In the genomic region with DNA sequence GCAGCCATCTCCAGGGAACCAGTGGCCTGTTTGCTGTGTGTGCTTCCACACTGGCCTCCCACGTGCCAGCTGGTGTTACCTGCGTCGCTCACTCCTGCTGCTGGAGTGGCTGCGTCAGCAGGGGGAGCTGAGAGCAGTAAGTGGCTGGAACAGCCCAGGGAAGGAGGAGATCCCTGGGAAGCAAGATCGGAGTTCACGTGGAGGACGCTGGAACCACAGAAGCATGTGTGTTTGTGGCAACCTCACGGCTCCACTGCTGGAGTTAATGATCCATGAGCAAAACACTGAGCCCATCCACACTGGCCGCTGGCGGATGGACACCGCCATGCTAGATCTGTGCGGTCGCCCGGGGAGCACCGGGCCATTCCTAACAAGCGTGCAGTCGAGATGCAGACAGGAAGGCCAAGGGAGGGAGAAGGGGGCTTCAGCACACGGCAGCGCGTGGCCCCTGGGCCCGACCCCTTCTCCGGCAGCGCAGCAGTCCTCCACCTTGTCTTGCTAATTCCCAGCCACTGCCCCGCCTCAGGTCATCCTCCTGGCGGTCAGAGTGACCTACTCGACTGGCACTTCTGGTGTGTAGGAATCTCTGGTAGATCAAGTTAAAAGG, we compare ENCODE assay signal across 9 cellular contexts.
DNase-seq lines count a peak whose midpoint lies in the region; ATAC-seq, FAIRE-seq and TF ChIP-seq lines count a peak whose summit lies in the region.
"Had no signal": no experiment of that assay in that cellular context is flagged by ENCODE, and none has a peak within 500 bp of the region (broad histone marks: within the 10 kb centered on the region; RNA-seq: fewer than 3 reads in every experiment).

No MANE protein-coding gene starts in this region.

- H3K4me2 ChIP-seq in A549: no peak overlapping the region

- no peak overlapping the region for H3K4me3 Mint-ChIP-seq in T-cell

- POLR2A ChIA-PET in A549 (lab: Yijun Ruan, JAX): no interaction called here
- POLR2A ChIA-PET in T-cell (lab: Charles Lee): no interaction called here

- H3K27me3 Mint-ChIP-seq in T-cell: peaks cover 0 to 2% of the 10 kb centered on the region in 2 donors

- no peaks in the 10 kb centered on the region for H3K36me3 Mint-ChIP-seq in T-cell

- FAIRE-seq in A549 (lab: Jason Lieb, UNC): no peak
- no peak for FAIRE-seq in H54 (lab: Jason Lieb, UNC)
- FAIRE-seq: G401.6 had no signal

- 71% methylated on average over 26 of the region's 26 CpGs for WGBS in A549 (ENCODE audit: missing lambda C conversion rate)
- 69 to 70% methylated on average over 13 to 26 of the region's 26 CpGs for WGBS in body of pancreas, 2 donors

- H3K36me3 ChIP-seq in body of pancreas (replicated peaks in 1 of 2; ENCODE audit: insufficient read depth in 1 of 2, low read depth in 2 of 2): no peaks in the 10 kb centered on the region

- H3K4me3 ChIP-seq in A549: no peak overlapping the region
- H3K4me3 ChIP-seq in body of pancreas: no peak overlapping the region

- no peak for TF ChIP-seq EP300 in A549 (IDR thresholded peaks at IDR 0.05)

- TF ChIP-seq CTCF in A549 (IDR thresholded peaks at IDR 0.05) (peak; percentile 34; the same call in 2 of the 3 replicates), body of pancreas (IDR thresholded peaks at IDR 0.05) (peak; percentile 20 to 88 (median 71))

- no peak overlapping the region for H3K27ac Mint-ChIP-seq in T-cell

- H3K4me1 Mint-ChIP-seq in T-cell: no peaks in the 10 kb centered on the region

- H3K27me3 ChIP-seq in body of pancreas: no peaks in the 10 kb centered on the region

- TF ChIP-seq POLR2A in A549 (IDR thresholded peaks at IDR 0.05; ENCODE audit: low read length): no peak
- TF ChIP-seq POLR2A in body of pancreas (IDR thresholded peaks at IDR 0.05): no peak
- no peak for TF ChIP-seq POLR2A in H54 (IDR thresholded peaks at IDR 0.05; ENCODE audit: low read depth, low read length)

- H3K9me3 ChIP-seq in A549 (no peaks in the 10 kb centered on the region), body of pancreas (no peaks in the 10 kb centered on the region)

- peaks cover 9% of the 10 kb centered on the region; the same call in 1 of the 3 replicates for H3K4me1 ChIP-seq in A549
- H3K4me1 ChIP-seq in body of pancreas: peaks cover 20% of the 10 kb centered on the region

- peak; percentile 53 to 72 for DNase-seq in A549 (ENCODE audit: low read depth in 1 of 2, low spot score in 1 of 2)
- peak; percentile 41 for DNase-seq in LoVo (ENCODE audit: low spot score)
- peak; percentile 86 to 91 (median 88) for DNase-seq in body of pancreas
- peak; percentile 97 for DNase-seq in kidney tubule cell (ENCODE audit: low spot score)
- no peak for DNase-seq in activated CD4-positive, CD25-positive, alpha-beta regulatory T cell treated with anti-CD3 and anti-CD28 coated beads, Interleukin-2, amount 50 U/mL, for 72 hours
- DNase-seq in H54 (ENCODE audit: insufficient read length, low spot score): no peak
- DNase-seq in T-cell: no peak

- H3K9me3 Mint-ChIP-seq in T-cell: peaks cover 0 to 10% (median 0%) of the 10 kb centered on the region in 3 donors

- ATAC-seq in A549: peak; percentile 90 to 92
- ATAC-seq in body of pancreas: peak; percentile 98
- ATAC-seq in T-cell (replicated peaks in 1 of 4): no peak
- no peak for ATAC-seq in GM21576 (IDR thresholded peaks at IDR 0.05; ENCODE audit: unreplicated experiment)

- intact Hi-C loops in body of pancreas (cut with DNase I): loop anchor here (5.0 kb wide), 1 partner anchor 92 kb away; no protein-coding TSS in a partner anchor

- CTCF ChIA-PET in A549 (lab: Yijun Ruan, JAX): interaction anchor here (0.5 to 1.1 kb wide), 5 partner anchors 14 to 196 kb away, joined by 3 to 4 read pairs (median 3); no protein-coding TSS in a partner anchor
- CTCF ChIA-PET in T-cell (lab: Charles Lee): no interaction called here

- H3K27ac ChIP-seq in A549 (peak overlapping the region; percentile 26 to 59; a peak in 4 of 6 replicates), body of pancreas (no peak overlapping the region)

- TF ChIP-seq RAD21 in A549 (conservative IDR thresholded peaks at IDR 0.05 in 1 of 2, IDR thresholded peaks at IDR 0.05 in 1 of 2): peak; percentile 60 to 74

TF ChIP-seq in A549, 52 proteins besides CTCF, POLR2A, EP300 and RAD21:
- TF ChIP-seq RFX5 (IDR thresholded peaks at IDR 0.05): no peak
- no peak for TF ChIP-seq ATOH8 (CRISPR knock-in tag; IDR thresholded peaks at IDR 0.05; ENCODE audit: low read depth)
- TF ChIP-seq PBX3 (IDR thresholded peaks at IDR 0.05): no peak
- TF ChIP-seq NR3C1 (IDR thresholded peaks at IDR 0.05): no peak
- no peak for TF ChIP-seq CBX8 (IDR thresholded peaks at IDR 0.05)
- TF ChIP-seq EHF (CRISPR knock-in tag; IDR thresholded peaks at IDR 0.05): no peak
- TF ChIP-seq KDM1A (IDR thresholded peaks at IDR 0.05; ENCODE audit: low read depth): no peak
- TF ChIP-seq TP53 (CRISPR knock-in tag; IDR thresholded peaks at IDR 0.05): no peak
- no peak for TF ChIP-seq CBX2 (IDR thresholded peaks at IDR 0.05; ENCODE audit: borderline replicate concordance, low read depth)
- TF ChIP-seq NFE2L2 (conservative IDR thresholded peaks at IDR 0.05; ENCODE audit: low read length): no peak
- no peak for TF ChIP-seq FOXS1 (CRISPR knock-in tag; IDR thresholded peaks at IDR 0.05)
- TF ChIP-seq E2F6 (IDR thresholded peaks at IDR 0.05; ENCODE audit: borderline replicate concordance, low read depth): peak; percentile 56; the same call in 1 of the 2 replicates
- TF ChIP-seq FOSL2 (IDR thresholded peaks at IDR 0.05): no peak
- no peak for TF ChIP-seq FOSL2 (CRISPR knock-in tag; IDR thresholded peaks at IDR 0.05)
- no peak for TF ChIP-seq GATA3 (IDR thresholded peaks at IDR 0.05; ENCODE audit: borderline replicate concordance)
- TF ChIP-seq ZNF302 (CRISPR knock-in tag; IDR thresholded peaks at IDR 0.05): no peak
- no peak for TF ChIP-seq RNF2 (IDR thresholded peaks at IDR 0.05; ENCODE audit: borderline replicate concordance, low read depth)
- no peak for TF ChIP-seq EHMT2 (IDR thresholded peaks at IDR 0.05; ENCODE audit: low read depth)
- TF ChIP-seq, protein P1, sequence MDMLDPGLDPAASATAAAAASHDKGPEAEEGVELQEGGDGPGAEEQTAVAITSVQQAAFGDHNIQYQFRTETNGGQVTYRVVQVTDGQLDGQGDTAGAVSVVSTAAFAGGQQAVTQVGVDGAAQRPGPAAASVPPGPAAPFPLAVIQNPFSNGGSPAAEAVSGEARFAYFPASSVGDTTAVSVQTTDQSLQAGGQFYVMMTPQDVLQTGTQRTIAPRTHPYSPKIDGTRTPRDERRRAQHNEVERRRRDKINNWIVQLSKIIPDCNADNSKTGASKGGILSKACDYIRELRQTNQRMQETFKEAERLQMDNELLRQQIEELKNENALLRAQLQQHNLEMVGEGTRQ (IDR thresholded peaks at IDR 0.05): no peak
- TF ChIP-seq CEBPB (IDR thresholded peaks at IDR 0.05): no peak
- no peak for TF ChIP-seq HOXB13 (CRISPR knock-in tag; IDR thresholded peaks at IDR 0.05; ENCODE audit: low read depth)
- TF ChIP-seq ZSCAN20 (CRISPR knock-in tag; IDR thresholded peaks at IDR 0.05): no peak
- TF ChIP-seq SMC3 (IDR thresholded peaks at IDR 0.05): peak; percentile 72
- peak; percentile 93 for TF ChIP-seq MAX (IDR thresholded peaks at IDR 0.05)
- no peak for TF ChIP-seq ZFP36 (IDR thresholded peaks at IDR 0.05; ENCODE audit: borderline replicate concordance, partially characterized antibody)
- TF ChIP-seq RARB (CRISPR knock-in tag; IDR thresholded peaks at IDR 0.05): no peak
- TF ChIP-seq, protein P2, sequence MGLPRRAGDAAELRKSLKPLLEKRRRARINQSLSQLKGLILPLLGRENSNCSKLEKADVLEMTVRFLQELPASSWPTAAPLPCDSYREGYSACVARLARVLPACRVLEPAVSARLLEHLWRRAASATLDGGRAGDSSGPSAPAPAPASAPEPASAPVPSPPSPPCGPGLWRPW (IDR thresholded peaks at IDR 0.05): no peak
- TF ChIP-seq MYC (IDR thresholded peaks at IDR 0.05; ENCODE audit: borderline replicate concordance, low read length): 0 out of 2 replicates have a peak, but pooled peaks have one; percentile 24
- no peak for TF ChIP-seq JUNB (IDR thresholded peaks at IDR 0.05)
- no peak for TF ChIP-seq CHD4 (IDR thresholded peaks at IDR 0.05; ENCODE audit: borderline replicate concordance)
TF ChIP-seq in A549: peak in this region for 4.

Comparison
In these comparisons a context has a peak if more than half of its experiments do, and no peak if none do; other contexts are left out.
1. ATAC-seq: peak in A549 (2 of 2) and body of pancreas (single experiment); none in T-cell (0 of 4) and GM21576 (single experiment).
2. DNase-seq: peak in A549 (2 of 2), LoVo (single experiment), body of pancreas (4 of 4) and kidney tubule cell (single experiment); none in activated CD4-positive, CD25-positive, alpha-beta regulatory T cell treated with anti-CD3 and anti-CD28 coated beads, Interleukin-2, amount 50 U/mL, for 72 hours (single experiment), H54 (single experiment) and T-cell (0 of 34).
3. H3K27ac ChIP-seq: peak in A549 (2 of 2); none in body of pancreas (0 of 4).